Comparison of ENCODE assay signal across 1 cellular context in genomic region chr20:25077610-25078169, GRCh38.
TF ChIP-seq lines count a peak whose summit lies in the region.

No MANE protein-coding gene starts in this region.

TF ChIP-seq in HEK293, 187 proteins besides CTCF, POLR2A, EP300 and RAD21 (continued from another document):
- TF ChIP-seq PATZ1 (tag by site-specific recombination; IDR thresholded peaks at IDR 0.05): peak; percentile 49; the same call in 1 of the 2 replicates
- TF ChIP-seq YY2 (tag by site-specific recombination; IDR thresholded peaks at IDR 0.05): 0 out of 2 replicates have a peak, but pooled peaks have one; percentile 65
- TF ChIP-seq YY1 (tag by site-specific recombination; IDR thresholded peaks at IDR 0.05): peak; percentile 59
- TF ChIP-seq ZFHX2 (tag by site-specific recombination; conservative IDR thresholded peaks at IDR 0.05): peak; percentile 49
- TF ChIP-seq ZNF600 (tag by site-specific recombination; IDR thresholded peaks at IDR 0.05): 0 out of 2 replicates have a peak, but pooled peaks have one; percentile 29
- peak; percentile 74 for TF ChIP-seq ZNF692 (tag by site-specific recombination; IDR thresholded peaks at IDR 0.05)
- TF ChIP-seq ZBTB26 (tag by site-specific recombination; optimal IDR thresholded peaks at IDR 0.05): peak; percentile 58
- peak; percentile 24; the same call in 1 of the 2 replicates for TF ChIP-seq ZXDB (tag by site-specific recombination; IDR thresholded peaks at IDR 0.05)
- peak; percentile 89 for TF ChIP-seq GLIS1 (tag by site-specific recombination; IDR thresholded peaks at IDR 0.05)
